9 cellular contexts compared by ENCODE assay signal in genomic region chr12:6295187-6295811, GRCh38. TPM values are rescaled to one million over a fixed set of nuclear protein-coding genes. Genes with fewer than 3 reads are reported as not detected.
A peak's percentile ranks its signal among the peaks of the same experiment; 100 is the strongest.
DNase-seq lines count a peak whose midpoint lies in the region; ATAC-seq, FAIRE-seq and TF ChIP-seq lines count a peak whose summit lies in the region.
"Had no signal": no experiment of that assay in that cellular context is flagged by ENCODE, and none has a peak within 500 bp of the region (broad histone marks: within the 10 kb centered on the region; RNA-seq: fewer than 3 reads in every experiment).

No MANE protein-coding gene starts in this region.

- H3K4me2 ChIP-seq in astrocyte (ENCODE audit: low read length) (peak overlapping the region; percentile 23), keratinocyte (ENCODE audit: control insufficient read depth, extremely low read depth, insufficient read depth, low read depth, low read length) (peak overlapping the region; percentile 67)

- no peak for TF ChIP-seq POLR2A in vagina (IDR thresholded peaks at IDR 0.05)

- H3K27me3 ChIP-seq in astrocyte (ENCODE audit: insufficient read depth, low read length) (no peaks in the 10 kb centered on the region), keratinocyte (ENCODE audit: control insufficient read depth, extremely low read depth, insufficient read depth, low read length) (no peaks in the 10 kb centered on the region), vagina (no peaks in the 10 kb centered on the region)

- no peaks in the 10 kb centered on the region for H3K9me3 ChIP-seq in astrocyte (ENCODE audit: insufficient read depth, low read depth, low read length)
- no peaks in the 10 kb centered on the region for H3K9me3 ChIP-seq in keratinocyte (ENCODE audit: control insufficient read depth, low read depth, low read length)
- H3K9me3 ChIP-seq in vagina: no peaks in the 10 kb centered on the region

- CTCF ChIA-PET in activated CD8-positive, alpha-beta memory T cell treated with anti-CD3 and anti-CD28 coated beads, Interleukin-2, amount 10 ng/mL, durations not matched to agents 7 days and 5 days (lab: Charles Lee): interaction anchor here (1.0 to 2.0 kb wide), 2 partner anchors 11 to 16 kb away, joined by 4 to 7 read pairs; no protein-coding TSS in a partner anchor
- CTCF ChIA-PET in HEK293T (lab: Yijun Ruan, JAX): interaction anchor here (1.0 to 1.7 kb wide), 2 partner anchors 11 to 41 kb away, joined by 3 to 7 read pairs; no protein-coding TSS in a partner anchor

- H3K36me3 Mint-ChIP-seq in activated CD8-positive, alpha-beta memory T cell treated with anti-CD3 and anti-CD28 coated beads, Interleukin-2, amount 10 ng/mL, durations not matched to agents 7 days and 5 days: no peaks in the 10 kb centered on the region
- H3K36me3 Mint-ChIP-seq in astrocyte (ENCODE audit: low read depth, unreplicated experiment): no peaks in the 10 kb centered on the region

- peaks cover 13% of the 10 kb centered on the region for H3K27me3 Mint-ChIP-seq in activated CD8-positive, alpha-beta memory T cell treated with anti-CD3 and anti-CD28 coated beads, Interleukin-2, amount 10 ng/mL, durations not matched to agents 7 days and 5 days
- H3K27me3 Mint-ChIP-seq in astrocyte (ENCODE audit: low read depth, unreplicated experiment): no peaks in the 10 kb centered on the region

- no peak for DNase-seq in activated CD8-positive, alpha-beta memory T cell treated with anti-CD3 and anti-CD28 coated beads, Interleukin-2, amount 10 ng/mL, durations not matched to agents 7 days and 5 days
- no peak for DNase-seq in activated CD8-positive, alpha-beta memory T cell treated with anti-CD3 and anti-CD28 coated beads, Interleukin-2, amount 50 U/mL, for 4 hours
- DNase-seq in astrocyte (ENCODE audit: low read depth) (peak; percentile 72), keratinocyte (ENCODE audit: low read depth, low spot score) (peak; percentile 94), vagina (ENCODE audit: extremely low spot score in 2 of 2) (no peak), HEK293T (ENCODE audit: extremely low spot score) (no peak)
- DNase-seq: CD4-positive, alpha-beta T cell had no signal

- H3K36me3 ChIP-seq in astrocyte (ENCODE audit: insufficient read depth, low read length): no peaks in the 10 kb centered on the region
- H3K36me3 ChIP-seq in keratinocyte (ENCODE audit: control insufficient read depth in 2 of 2, extremely low read depth in 1 of 2, insufficient read depth in 2 of 2, low read length in 2 of 2): no peaks in the 10 kb centered on the region
- H3K36me3 ChIP-seq in vagina: no peaks in the 10 kb centered on the region

- TF ChIP-seq CTCF in astrocyte (IDR thresholded peaks at IDR 0.05; ENCODE audit: insufficient read depth, low read depth, low read length) (no peak), keratinocyte (optimal IDR thresholded peaks at IDR 0.05 in 1 of 3, IDR thresholded peaks at IDR 0.05 in 1 of 3, conservative IDR thresholded peaks at IDR 0.05 in 1 of 3; ENCODE audit: extremely low read depth in 1 of 3, insufficient read depth in 2 of 3, low read length in 3 of 3) (no peak), vagina (IDR thresholded peaks at IDR 0.05) (no peak)

- intact Hi-C loops in vagina (cut with DNase I): no loop called here

- H3K27ac ChIP-seq in astrocyte (ENCODE audit: low read depth, low read length) (peak overlapping the region; percentile 40), keratinocyte (ENCODE audit: control insufficient read depth, insufficient read depth, low read length) (peak overlapping the region; percentile 85), vagina (peak overlapping the region; percentile 56)

- no peak overlapping the region for H3K27ac Mint-ChIP-seq in activated CD8-positive, alpha-beta memory T cell treated with anti-CD3 and anti-CD28 coated beads, Interleukin-2, amount 10 ng/mL, durations not matched to agents 7 days and 5 days
- H3K27ac Mint-ChIP-seq in astrocyte (ENCODE audit: unreplicated experiment): peak overlapping the region; percentile 70
- H3K27ac Mint-ChIP-seq: CD4-positive, alpha-beta T cell had no signal

- no peaks in the 10 kb centered on the region for H3K4me1 Mint-ChIP-seq in activated CD8-positive, alpha-beta memory T cell treated with anti-CD3 and anti-CD28 coated beads, Interleukin-2, amount 10 ng/mL, durations not matched to agents 7 days and 5 days
- H3K4me1 Mint-ChIP-seq in astrocyte (ENCODE audit: low read depth, unreplicated experiment): peaks cover 9% of the 10 kb centered on the region

- H3K4me3 ChIP-seq in astrocyte (ENCODE audit: insufficient read depth, low read depth, low read length): no peak overlapping the region
- peak overlapping the region in 1 of 3 experiments; percentile 33 for H3K4me3 ChIP-seq in keratinocyte (ENCODE audit: control insufficient read depth in 2 of 3, extremely low read depth in 1 of 3, insufficient read depth in 2 of 3, low read depth in 1 of 3, low read length in 3 of 3)
- H3K4me3 ChIP-seq in vagina: no peak overlapping the region

- no peak overlapping the region for H2AFZ ChIP-seq in astrocyte (ENCODE audit: low read depth, low read length)
- H2AFZ ChIP-seq in keratinocyte (ENCODE audit: control insufficient read depth, low read length): no peak overlapping the region

- no peak overlapping the region for H3K4me3 Mint-ChIP-seq in activated CD8-positive, alpha-beta memory T cell treated with anti-CD3 and anti-CD28 coated beads, Interleukin-2, amount 10 ng/mL, durations not matched to agents 7 days and 5 days
- H3K4me3 Mint-ChIP-seq in astrocyte (ENCODE audit: unreplicated experiment): peak overlapping the region; percentile 35
- H3K4me3 Mint-ChIP-seq: CD4-positive, alpha-beta T cell had no signal

- dilution Hi-C loops in keratinocyte (cut with MboI; ENCODE audit: extremely low pct_ligation_motif_present, low sequenced_read_pairs): no loop called here

- POLR2A ChIA-PET in HEK293T (lab: Yijun Ruan, JAX): interaction anchor here (0.5 to 1.3 kb wide), 2 partner anchors 13 to 450 kb away, joined by 3 to 4 read pairs; no protein-coding TSS in a partner anchor

- no peak for FAIRE-seq in astrocyte (lab: Jason Lieb, UNC)
- peak; percentile 75 for FAIRE-seq in keratinocyte (lab: Jason Lieb, UNC)

- H4K20me1 ChIP-seq in astrocyte (ENCODE audit: insufficient read depth, low read length) (no peaks in the 10 kb centered on the region), keratinocyte (ENCODE audit: control insufficient read depth, extremely low read depth, insufficient read depth, low read length) (no peaks in the 10 kb centered on the region)

- no peaks in the 10 kb centered on the region for H3K9me3 Mint-ChIP-seq in activated CD8-positive, alpha-beta memory T cell treated with anti-CD3 and anti-CD28 coated beads, Interleukin-2, amount 10 ng/mL, durations not matched to agents 7 days and 5 days (ENCODE audit: low read depth)
- H3K9me3 Mint-ChIP-seq in astrocyte (ENCODE audit: unreplicated experiment): peaks cover 4% of the 10 kb centered on the region
- H3K9me3 Mint-ChIP-seq: CD4-positive, alpha-beta T cell had no signal

- H3K9me1 ChIP-seq in keratinocyte (ENCODE audit: control insufficient read depth, extremely low read depth, insufficient read depth, low read length): no peaks in the 10 kb centered on the region

- peaks cover 9% of the 10 kb centered on the region for H3K4me1 ChIP-seq in astrocyte (ENCODE audit: insufficient read depth, low read length)
- H3K4me1 ChIP-seq in keratinocyte (ENCODE audit: control insufficient read depth, extremely low read depth, insufficient read depth, low read length): peaks cover 28% of the 10 kb centered on the region
- H3K4me1 ChIP-seq in vagina: peaks cover 29% of the 10 kb centered on the region

- H3K9ac ChIP-seq in astrocyte (ENCODE audit: low read length) (peak overlapping the region; percentile 64), keratinocyte (ENCODE audit: control insufficient read depth, extremely low read depth, insufficient read depth, low read length) (peak overlapping the region; percentile 67)

- H3K79me2 ChIP-seq in astrocyte (ENCODE audit: insufficient read depth, low read length) (no peaks in the 10 kb centered on the region), keratinocyte (ENCODE audit: control insufficient read depth, insufficient read depth, low read length) (no peaks in the 10 kb centered on the region)

- peak; percentile 30 for ATAC-seq in activated CD8-positive, alpha-beta memory T cell treated with anti-CD3 and anti-CD28 coated beads, Interleukin-2, amount 10 ng/mL, durations not matched to agents 7 days and 5 days
- ATAC-seq in HG03045 (IDR thresholded peaks at IDR 0.05; ENCODE audit: unreplicated experiment) (no peak), GM19351 (IDR thresholded peaks at IDR 0.05; ENCODE audit: unreplicated experiment) (no peak)

TF ChIP-seq in HEK293T, 16 proteins besides CTCF, POLR2A, EP300 and RAD21 (continues in another document):
- TF ChIP-seq ZNF384 (IDR thresholded peaks at IDR 0.05): no peak
- no peak for TF ChIP-seq L3MBTL2 (conservative IDR thresholded peaks at IDR 0.05)
- no peak for TF ChIP-seq FOXM1 (IDR thresholded peaks at IDR 0.05; ENCODE audit: borderline replicate concordance)
- no peak for TF ChIP-seq TARDBP (IDR thresholded peaks at IDR 0.05)

RNA-seq across cellular contexts. Expression of gene PLEKHG6, which starts 15.2 kb away (rescaled TPM):
- not detected for total RNA-seq in activated CD8-positive, alpha-beta memory T cell treated with anti-CD3 and anti-CD28 coated beads, Interleukin-2, amount 10 ng/mL, durations not matched to agents 7 days and 5 days
- total RNA-seq in astrocyte (0.72 and 2.5 TPM in 2 replicates), vagina (14.7 TPM)
- polyA plus RNA-seq in keratinocyte: 0.74 to 1.9 TPM (median 0.81 TPM) in 3 replicates
- 2.2 TPM for polyA plus RNA-seq in keratinocyte (2011; ENCODE audit: low read depth)
- 1.8 and 3.2 TPM in 2 replicates for polyA plus RNA-seq in keratinocyte (2011; cell fraction: cytosol; rRNA removed)
- polyA plus RNA-seq in keratinocyte (2011; cell fraction: nucleus; rRNA removed): 3.3 and 9.0 TPM in 2 replicates
- 1.7 and 9.6 TPM in 2 replicates for polyA plus RNA-seq in keratinocyte (2012; ENCODE audit: low replicate concordance)
- polyA minus RNA-seq in keratinocyte: 1.2 to 5.2 TPM (median 4.6 TPM) in 3 replicates
- 5.6 TPM for polyA minus RNA-seq in keratinocyte (2011; cell fraction: cytosol; rRNA and poly(A)+ RNA removed)
- 1.5 and 2.1 TPM in 2 replicates for polyA minus RNA-seq in keratinocyte (2011; cell fraction: nucleus; rRNA and poly(A)+ RNA removed)
- total RNA-seq: CD4-positive, alpha-beta T cell had no signal

RNA-seq across cellular contexts. Expression of gene TNFRSF1A, which starts 46.6 kb away (rescaled TPM):
- total RNA-seq in activated CD8-positive, alpha-beta memory T cell treated with anti-CD3 and anti-CD28 coated beads, Interleukin-2, amount 10 ng/mL, durations not matched to agents 7 days and 5 days: 10 to 100 TPM; 63.3 to 71.5 TPM
- 118 and 128 TPM in 2 replicates for total RNA-seq in astrocyte
- polyA plus RNA-seq in keratinocyte: 54.0 to 157 TPM (median 101 TPM) in 3 replicates
- 24.9 TPM for polyA plus RNA-seq in keratinocyte (2011; ENCODE audit: low read depth)
- 87.5 and 120 TPM in 2 replicates for polyA plus RNA-seq in keratinocyte (2011; cell fraction: cytosol; rRNA removed)
- polyA plus RNA-seq in keratinocyte (2011; cell fraction: nucleus; rRNA removed): 212 and 216 TPM in 2 replicates
- 88.6 and 105 TPM in 2 replicates for polyA plus RNA-seq in keratinocyte (2012; ENCODE audit: low replicate concordance)
- 62.7 to 254 TPM (median 79.8 TPM) in 3 replicates for polyA minus RNA-seq in keratinocyte
- 106 TPM for polyA minus RNA-seq in keratinocyte (2011; cell fraction: cytosol; rRNA and poly(A)+ RNA removed)
- 109 and 203 TPM in 2 replicates for polyA minus RNA-seq in keratinocyte (2011; cell fraction: nucleus; rRNA and poly(A)+ RNA removed)
- 271 TPM for total RNA-seq in vagina

Comparison
In these comparisons a context has a peak if more than half of its experiments do, and no peak if none do; other contexts are left out.
1. DNase-seq: peak in astrocyte (single experiment) and keratinocyte (single experiment); none in activated CD8-positive, alpha-beta memory T cell treated with anti-CD3 and anti-CD28 coated beads, Interleukin-2, amount 10 ng/mL, durations not matched to agents 7 days and 5 days (single experiment), activated CD8-positive, alpha-beta memory T cell treated with anti-CD3 and anti-CD28 coated beads, Interleukin-2, amount 50 U/mL, for 4 hours (single experiment), vagina (0 of 2) and HEK293T (single experiment).
2. Peak in every context shown above with its lines, with median percentiles within 50 percentile points of each other: H3K27ac ChIP-seq.